Comparison of ENCODE assay signal across 12 cellular contexts in genomic region chr17:42252528-42253172, GRCh38. TPM values are rescaled to one million over a fixed set of nuclear protein-coding genes. Genes with fewer than 3 reads are reported as not detected.
DNase-seq lines count a peak whose midpoint lies in the region; ATAC-seq and TF ChIP-seq lines count a peak whose summit lies in the region.
"Had no signal": no experiment of that assay in that cellular context is flagged by ENCODE, and none has a peak within 500 bp of the region (broad histone marks: within the 10 kb centered on the region; RNA-seq: fewer than 3 reads in every experiment).

No MANE protein-coding gene starts in this region.

- H3K9ac ChIP-seq in GM23248 = no peak overlapping the region

- peaks cover 27% of the 10 kb centered on the region for H3K4me1 ChIP-seq in GM23248 (ENCODE audit: insufficient read depth)
- peaks cover 55% of the 10 kb centered on the region for H3K4me1 ChIP-seq in PC-9 (replicated peaks; ENCODE audit: insufficient read depth)

- H3K4me3 ChIP-seq in GM23248 (no peak overlapping the region), PC-9 (no peak overlapping the region)

- peaks cover 60% of the 10 kb centered on the region for H3K4me1 Mint-ChIP-seq in central memory CD8-positive, alpha-beta T cell
- peaks cover 63 to 66% of the 10 kb centered on the region in 2 donors for H3K4me1 Mint-ChIP-seq in natural killer cell treated with Interleukin-12 subunit alpha and Interleukin-12 subunit beta and Interleukin-15 and Interleukin-18, amount 100 ng/mL, for 72 hours (ENCODE audit: low read depth in 2 of 2)

- in situ Hi-C loops in GM23248 (cut with MboI) = no loop called here

- H3F3A ChIP-seq in GM23248 (ENCODE audit: insufficient read depth) (peaks cover 25% of the 10 kb centered on the region), PC-9 (ENCODE audit: insufficient read depth, low read depth) (peaks cover 55% of the 10 kb centered on the region)

- 0 out of 2 replicates have a peak, but pooled peaks cover 5% of the 10 kb centered on the region for H4K20me1 ChIP-seq in GM23248 (ENCODE audit: insufficient read depth)
- no peaks in the 10 kb centered on the region for H4K20me1 ChIP-seq in PC-9 (ENCODE audit: insufficient read depth)

- no peaks in the 10 kb centered on the region for H3K27me3 Mint-ChIP-seq in central memory CD8-positive, alpha-beta T cell
- no peaks in the 10 kb centered on the region for H3K27me3 Mint-ChIP-seq in natural killer cell treated with Interleukin-12 subunit alpha and Interleukin-12 subunit beta and Interleukin-15 and Interleukin-18, amount 100 ng/mL, for 72 hours

- H2AFZ ChIP-seq in GM23248 (no peak overlapping the region), PC-9 (no peak overlapping the region)

- H3K4me2 ChIP-seq in GM23248 (ENCODE audit: unreplicated experiment) (no peak overlapping the region), PC-9 (peak overlapping the region; percentile 55)

- H3K9me3 ChIP-seq in GM23248 (ENCODE audit: low read depth) = no peaks in the 10 kb centered on the region
- no peaks in the 10 kb centered on the region for H3K9me3 ChIP-seq in PC-9 (ENCODE audit: insufficient read depth, low read depth)

- H3K4me3 Mint-ChIP-seq in central memory CD8-positive, alpha-beta T cell = no peak overlapping the region
- H3K4me3 Mint-ChIP-seq in natural killer cell treated with Interleukin-12 subunit alpha and Interleukin-12 subunit beta and Interleukin-15 and Interleukin-18, amount 100 ng/mL, for 72 hours = peak overlapping the region; percentile 59

- peaks cover 21% of the 10 kb centered on the region for H3K36me3 Mint-ChIP-seq in central memory CD8-positive, alpha-beta T cell (ENCODE audit: insufficient read depth)
- H3K36me3 Mint-ChIP-seq in natural killer cell treated with Interleukin-12 subunit alpha and Interleukin-12 subunit beta and Interleukin-15 and Interleukin-18, amount 100 ng/mL, for 72 hours = no peaks in the 10 kb centered on the region

- CTCF ChIA-PET in PC-9 (lab: Charles Lee) = no interaction called here

- intact Hi-C loops in PC-9 (cut with micrococcal nuclease; ENCODE audit: unreplicated experiment) = no loop called here

- peak; percentile 40 for DNase-seq in GM23248
- DNase-seq in PC-9 = peak in 1 of 2 experiments; percentile 74
- DNase-seq in central memory CD8-positive, alpha-beta T cell (ENCODE audit: low spot score in 2 of 2) = no peak
- DNase-seq in natural killer cell treated with Interleukin-12 subunit alpha and Interleukin-12 subunit beta and Interleukin-15 and Interleukin-18, amount 100 ng/mL, for 72 hours (ENCODE audit: low spot score) = no peak
- no peak for DNase-seq in NK-92 (lab: John Stamatoyannopoulos, UW; ENCODE audit: unreplicated experiment)
- no peak for DNase-seq in DMS79 treated with DMSO at 0.1 percent for 48 hours (lab: John Stamatoyannopoulos, UW)
- DNase-seq in NCI-H2081 (lab: John Stamatoyannopoulos, UW) = no peak
- no peak for DNase-seq in NCI-H187 (lab: John Stamatoyannopoulos, UW)
- DNase-seq: DMS53; mesendoderm; NCI-H1092 treated with DMSO at 0.1 percent for 48 hours; stimulated activated naive CD8-positive, alpha-beta T cell treated with anti-CD3 and anti-CD28 coated beads, Interleukin-15, Interleukin-2, amounts not matched to agents 100 U/mL and 50 U/mL, for 24 hours had no signal

- BruUV-seq in PC-9 (replicated peaks; lab: Mats Ljungman, UMichigan) = no TSS peak

- H3K27ac ChIP-seq in GM23248 (peak overlapping the region; percentile 16), PC-9 (peak overlapping the region; percentile 78)

- H3K9me2 ChIP-seq in GM23248 (ENCODE audit: insufficient read depth) (no peaks in the 10 kb centered on the region), PC-9 (ENCODE audit: insufficient read depth) (no peaks in the 10 kb centered on the region)

- TF ChIP-seq CTCF in PC-9 (conservative IDR thresholded peaks at IDR 0.05) = no peak

- WGBS in GM23248 (ENCODE audit: low coverage in 1 of 2, low lambda C conversion rate in 2 of 2, missing lambda C conversion rate in 2 of 2), 2 experiments = 39 to 41% methylated on average over 4 of the region's 4 CpGs

- H3K36me3 ChIP-seq in GM23248 (ENCODE audit: low read depth) (no peaks in the 10 kb centered on the region), PC-9 (ENCODE audit: low read depth) (no peaks in the 10 kb centered on the region)

- ATAC-seq in central memory CD8-positive, alpha-beta T cell (replicated peaks; ENCODE audit: extremely low read depth, poor library complexity, severe bottlenecking) = no peak
- ATAC-seq in natural killer cell treated with Interleukin-12 subunit alpha and Interleukin-12 subunit beta and Interleukin-15 and Interleukin-18, amount 100 ng/mL, for 72 hours = peak in 1 of 2 donors; percentile 67
- ATAC-seq: stimulated activated naive CD8-positive, alpha-beta T cell treated with anti-CD3 and anti-CD28 coated beads, Interleukin-15, Interleukin-2, amounts not matched to agents 100 U/mL and 50 U/mL, for 24 hours had no signal

- H3K27me3 ChIP-seq in GM23248 (replicated peaks; ENCODE audit: insufficient read depth) (no peaks in the 10 kb centered on the region), PC-9 (ENCODE audit: insufficient read depth, low read depth) (no peaks in the 10 kb centered on the region)

- POLR2A ChIA-PET in PC-9 (lab: Charles Lee; ENCODE audit: unreplicated experiment) = interaction anchor here (0.7 kb wide), 1 partner anchor 46 kb away, joined by 4 read pairs; no protein-coding TSS in a partner anchor

- H3K27ac Mint-ChIP-seq in central memory CD8-positive, alpha-beta T cell (ENCODE audit: low read depth) = peak overlapping the region; percentile 71
- H3K27ac Mint-ChIP-seq in natural killer cell treated with Interleukin-12 subunit alpha and Interleukin-12 subunit beta and Interleukin-15 and Interleukin-18, amount 100 ng/mL, for 72 hours = peak overlapping the region; percentile 95 to 98

- no peaks in the 10 kb centered on the region for H3K9me3 Mint-ChIP-seq in central memory CD8-positive, alpha-beta T cell
- no peaks in the 10 kb centered on the region for H3K9me3 Mint-ChIP-seq in natural killer cell treated with Interleukin-12 subunit alpha and Interleukin-12 subunit beta and Interleukin-15 and Interleukin-18, amount 100 ng/mL, for 72 hours

- H3K79me2 ChIP-seq in GM23248 (ENCODE audit: insufficient read depth) (peaks cover 61% of the 10 kb centered on the region), PC-9 (ENCODE audit: low read depth) (peaks cover 19% of the 10 kb centered on the region)

RNA-seq across cellular contexts. Expression of gene STAT5B, which starts 23.5 kb away (rescaled TPM):
- total RNA-seq in GM23248 (2014; rRNA removed; shearing (Covaris generic)) = 21.8 and 23.5 TPM in 2 replicates
- polyA plus RNA-seq in GM23248 (2016; fragmentation: Nextera tagmentation; extraction: Ambion mirVana) = 11.9 and 13.8 TPM in 2 replicates
- 19.5 and 21.1 TPM in 2 replicates for total RNA-seq in PC-9 (2021)
- 100 to 1,000 TPM; 131 to 209 TPM for total RNA-seq in natural killer cell treated with Interleukin-12 subunit alpha and Interleukin-12 subunit beta and Interleukin-15 and Interleukin-18, amount 100 ng/mL, for 72 hours

RNA-seq across cellular contexts. Expression of gene STAT5A, which starts 35.6 kb away (rescaled TPM):
- total RNA-seq in GM23248 (2014; rRNA removed; shearing (Covaris generic)) = 21.2 and 26.3 TPM in 2 replicates
- polyA plus RNA-seq in GM23248 (2016; fragmentation: Nextera tagmentation; extraction: Ambion mirVana) = 6.7 and 6.8 TPM in 2 replicates
- 3.4 and 12.1 TPM in 2 replicates for total RNA-seq in PC-9 (2021)
- 100 to 1,000 TPM; 187 to 392 TPM for total RNA-seq in natural killer cell treated with Interleukin-12 subunit alpha and Interleukin-12 subunit beta and Interleukin-15 and Interleukin-18, amount 100 ng/mL, for 72 hours

RNA-seq across cellular contexts. Expression of gene GHDC, which starts 58.4 kb away (rescaled TPM):
- 25.0 and 27.6 TPM in 2 replicates for total RNA-seq in GM23248 (2014; rRNA removed; shearing (Covaris generic))
- polyA plus RNA-seq in GM23248 (2016; fragmentation: Nextera tagmentation; extraction: Ambion mirVana) = 11.1 and 13.0 TPM in 2 replicates
- total RNA-seq in PC-9 (2021) = 21.5 and 28.6 TPM in 2 replicates
- 10 to 100 TPM; 13.2 to 17.5 TPM for total RNA-seq in natural killer cell treated with Interleukin-12 subunit alpha and Interleukin-12 subunit beta and Interleukin-15 and Interleukin-18, amount 100 ng/mL, for 72 hours
